In genomic region chr6:87407896-87408720, GRCh38 we compare ENCODE assay signal across 8 cellular contexts. TPM values are rescaled to one million over a fixed set of nuclear protein-coding genes. Genes with fewer than 3 reads are reported as not detected.
DNase-seq lines count a peak whose midpoint lies in the region; ATAC-seq lines count a peak whose summit lies in the region.

Gene CFAP206 (plus strand): TSS chr6:87407972. CDS start chr6:87409840, 1,868 bp downstream.

- peak within 1 kb of the TSS; percentile 83 to 93 (median 89) for H3K27ac Mint-ChIP-seq in CD4-positive, alpha-beta memory T cell

- ATAC-seq in GM19455 (IDR thresholded peaks at IDR 0.05; ENCODE audit: unreplicated experiment) (peak; percentile 89), HG03575 (IDR thresholded peaks at IDR 0.05; ENCODE audit: extremely low read depth, insufficient number of reproducible peaks, low FRiP score, unreplicated experiment) (peak; percentile 60)

- CTCF ChIA-PET in CD4-positive, alpha-beta memory T cell (lab: Charles Lee; ENCODE audit: partially characterized antibody) = interaction anchor here (0.7 to 1.6 kb wide), 4 partner anchors 15 to 1462 kb away, joined by 3 to 10 read pairs (median 4); partner anchors contain the start of gene SLC35A1

- H3K27me3 Mint-ChIP-seq in CD4-positive, alpha-beta memory T cell = peaks cover 4 to 10% of the 10 kb centered on the region in 2 donors

- peak; percentile 79 to 88 (median 85) for DNase-seq in CD4-positive, alpha-beta memory T cell
- DNase-seq in NCI-H82 (lab: John Stamatoyannopoulos, UW) = peak; percentile 94
- peak; percentile 62 to 64 for DNase-seq in activated CD8-positive, alpha-beta memory T cell treated with anti-CD3 and anti-CD28 coated beads for 1 hour (ENCODE audit: extremely low read depth in 1 of 2, low read depth in 1 of 2)
- peak; percentile 69 for DNase-seq in effector CD4-positive, alpha-beta T cell
- peak; percentile 90 for DNase-seq in medulla oblongata (ENCODE audit: extremely low spot score)
- DNase-seq in stimulated activated CD4-positive, alpha-beta T cell treated with anti-CD3 and anti-CD28 coated beads, TNF-alpha, amount 100 ng/mL, for 4 hours (ENCODE audit: low read depth in 3 of 3) = peak; percentile 58 to 71 (median 66)

- no peaks in the 10 kb centered on the region for H3K9me3 Mint-ChIP-seq in CD4-positive, alpha-beta memory T cell

- peaks cover 0 to 6% of the 10 kb centered on the region in 2 donors for H3K36me3 Mint-ChIP-seq in CD4-positive, alpha-beta memory T cell

- peaks cover 4 to 13% (median 5%) of the 10 kb centered on the region in 4 donors for H3K4me1 Mint-ChIP-seq in CD4-positive, alpha-beta memory T cell

- H3K27ac ChIP-seq in CD4-positive, alpha-beta memory T cell (ENCODE audit: low read depth, low read length) = peak within 1 kb of the TSS; percentile 67

- H3K4me3 Mint-ChIP-seq in CD4-positive, alpha-beta memory T cell = peak within 1 kb of the TSS; percentile 88 to 96 (median 89)

- H3K4me1 ChIP-seq in CD4-positive, alpha-beta memory T cell (ENCODE audit: insufficient read depth, low read length) = peaks cover 11% of the 10 kb centered on the region

- no peaks in the 10 kb centered on the region for H3K36me3 ChIP-seq in CD4-positive, alpha-beta memory T cell (ENCODE audit: insufficient read depth, low read length)

- no peaks in the 10 kb centered on the region for H3K27me3 ChIP-seq in CD4-positive, alpha-beta memory T cell (ENCODE audit: insufficient read depth, low read length)

- H3K4me3 ChIP-seq in CD4-positive, alpha-beta memory T cell (ENCODE audit: low read length in 2 of 2) = peak within 1 kb of the TSS; percentile 75 to 84

- H3K9me3 ChIP-seq in CD4-positive, alpha-beta memory T cell (ENCODE audit: control insufficient read depth in 1 of 2, low read length in 2 of 2) = no peaks in the 10 kb centered on the region

- POLR2A ChIA-PET in CD4-positive, alpha-beta memory T cell (lab: Charles Lee; ENCODE audit: partially characterized antibody) = interaction anchor here (0.7 to 1.7 kb wide), 4 partner anchors 8 to 182 kb away, joined by 3 to 8 read pairs (median 4); partner anchors contain the start of genes ORC3, RARS2 and SLC35A1

- intact Hi-C loops in CD4-positive, alpha-beta memory T cell (cut with micrococcal nuclease) = loop anchor here (1.0 to 5.0 kb wide), 6 partner anchors 64 to 1554 kb away; partner anchors contain the start of genes AKIRIN2, ORC3, RNGTT and SLC35A1

RNA-seq across cellular contexts. Expression of gene CFAP206, which starts in this region (rescaled TPM):
- total RNA-seq in CD4-positive, alpha-beta memory T cell = under 1 TPM in 1 of 2 experiments, not detected in 1; 0.25 TPM
- not detected for polyA plus RNA-seq in CD4-positive, alpha-beta memory T cell

Comparison
In these comparisons a context has a peak if more than half of its experiments do, and no peak if none do; other contexts are left out.
1. Peak in every context shown above with its lines: DNase-seq, ATAC-seq, H3K4me3 ChIP-seq and H3K27ac ChIP-seq.
2. Peak in DNase-seq, H3K4me3 ChIP-seq and H3K27ac ChIP-seq in CD4-positive, alpha-beta memory T cell; RNA of the gene not detected or under 1 TPM.